Comparison of ENCODE assay signal across 20 cellular contexts in the genomic region with DNA sequence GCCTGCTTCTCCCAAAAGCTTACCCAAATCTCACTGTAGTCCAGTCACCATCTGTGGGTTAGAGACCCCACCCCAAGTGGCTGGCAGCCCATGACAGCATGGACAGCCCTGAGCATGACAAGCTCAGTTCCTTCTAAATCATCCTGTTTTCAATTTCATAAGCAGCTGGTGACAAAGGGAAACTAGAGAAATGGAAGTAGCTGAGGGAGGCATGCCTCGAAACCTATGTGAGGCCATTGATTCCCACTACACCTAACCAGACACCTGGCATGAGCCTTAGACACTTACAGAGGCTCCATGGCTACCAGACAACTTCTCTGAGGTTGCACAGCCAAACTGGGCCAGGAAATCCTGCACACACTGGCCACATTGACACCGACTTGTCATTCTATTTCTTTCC. TPM values are rescaled to one million over a fixed set of nuclear protein-coding genes. Genes with fewer than 3 reads are reported as not detected.
DNase-seq lines count a peak whose midpoint lies in the region; ATAC-seq, FAIRE-seq and TF ChIP-seq lines count a peak whose summit lies in the region.
"Had no signal": no experiment of that assay in that cellular context is flagged by ENCODE, and none has a peak within 500 bp of the region (broad histone marks: within the 10 kb centered on the region; RNA-seq: fewer than 3 reads in every experiment).

No MANE protein-coding gene starts in this region.

- POLR2A ChIA-PET in GM12878 (lab: Charles Lee) (interaction anchor here (0.6 kb wide), 1 partner anchor 228 kb away, joined by 4 read pairs; no protein-coding TSS in a partner anchor), PC-3 (lab: Charles Lee; ENCODE audit: unreplicated experiment) (no interaction called here)

- H3K4me3 ChIP-seq in GM12878 (no peak overlapping the region), PC-3 (ENCODE audit: low read length) (no peak overlapping the region)
- H3K4me3 ChIP-seq: K562, left ventricle myocardium inferior, vagina had no signal

- TF ChIP-seq RAD21 in GM12878 (IDR thresholded peaks at IDR 0.05; ENCODE audit: insufficient read depth, low read depth, low read length): no peak

- BruUV-seq in GM12878 (replicated peaks; lab: Mats Ljungman, UMichigan) (TSS peak; percentile 37), PC-3 (replicated peaks; lab: Mats Ljungman, UMichigan) (no TSS peak)

- CTCF ChIA-PET in GM12878 (lab: Yijun Ruan, JAX): no interaction called here
- CTCF ChIA-PET in PC-3 (lab: Charles Lee): no interaction called here

- SMC1A ChIA-PET in GM12878 (lab: Charles Lee; ENCODE audit: uncharacterized antibody, unreplicated experiment): interaction anchor here (1.5 kb wide), 1 partner anchor 136 kb away, joined by 3 read pairs; no protein-coding TSS in a partner anchor

- TF ChIP-seq CTCF in GM12878 (IDR thresholded peaks at IDR 0.05 in 2 of 3, conservative IDR thresholded peaks at IDR 0.05 in 1 of 3; ENCODE audit: control insufficient read depth in 2 of 3, extremely low read depth in 1 of 3, insufficient read depth in 1 of 3, low read depth in 3 of 3, low read length in 3 of 3) (no peak), PC-3 (conservative IDR thresholded peaks at IDR 0.05; ENCODE audit: low read depth, low read length) (no peak)

- H3K9me3 ChIP-seq in GM12878 (replicated peaks; ENCODE audit: control insufficient read depth, insufficient read depth, low read length): no peaks in the 10 kb centered on the region
- no peaks in the 10 kb centered on the region for H3K9me3 ChIP-seq in PC-3 (ENCODE audit: low read length)
- H3K9me3 ChIP-seq: BE2C, left ventricle myocardium inferior, vagina had no signal

- H2AFZ ChIP-seq in GM12878 (ENCODE audit: control insufficient read depth, low read depth, low read length) (no peak overlapping the region), PC-3 (ENCODE audit: low read length) (no peak overlapping the region)

- intact Hi-C loops in GM12878 (cut with micrococcal nuclease; ENCODE audit: unreplicated experiment) (no loop called here), PC-3 (cut with micrococcal nuclease) (no loop called here)

- WGBS in GM12878 (ENCODE audit: insufficient coverage, insufficient replicate concordance, low lambda C conversion rate, missing lambda C conversion rate): 36% methylated on average over 2 of the region's 2 CpGs

- TF ChIP-seq POLR2A in GM18505 (IDR thresholded peaks at IDR 0.05; ENCODE audit: borderline replicate concordance, extremely low read depth, insufficient read depth, insufficient read length) (no peak), GM12878 (IDR thresholded peaks at IDR 0.05; ENCODE audit: low read depth, low read length) (no peak)

- H3K9me2 ChIP-seq in PC-3 (replicated peaks; ENCODE audit: low read length): no peaks in the 10 kb centered on the region

- TF ChIP-seq EP300 in GM12878 (IDR thresholded peaks at IDR 0.05; ENCODE audit: borderline replicate concordance in 1 of 2, control insufficient read depth in 1 of 2, low read depth in 2 of 2, low read length in 2 of 2): no peak

- H3K79me2 ChIP-seq in GM12878 (ENCODE audit: control insufficient read depth, insufficient read depth, low read length): peaks cover 10% of the 10 kb centered on the region
- H3K79me2 ChIP-seq in PC-3 (ENCODE audit: low read length): no peaks in the 10 kb centered on the region

- H3K27ac ChIP-seq in GM12878 (ENCODE audit: control insufficient read depth, insufficient read depth): peak overlapping the region; percentile 78
- no peak overlapping the region for H3K27ac ChIP-seq in PC-3 (ENCODE audit: low read length)
- H3K27ac ChIP-seq: left ventricle myocardium inferior, vagina had no signal

- ATAC-seq in GM18505 (IDR thresholded peaks at IDR 0.05; ENCODE audit: unreplicated experiment): peak; percentile 42
- ATAC-seq in GM21515 (IDR thresholded peaks at IDR 0.05; ENCODE audit: unreplicated experiment): peak; percentile 57
- peak; percentile 54 for ATAC-seq in HG03039 (IDR thresholded peaks at IDR 0.05; ENCODE audit: unreplicated experiment)
- ATAC-seq in GM12878: peak; percentile 64
- ATAC-seq in HG03135 (IDR thresholded peaks at IDR 0.05; ENCODE audit: unreplicated experiment): no peak
- no peak for ATAC-seq in PC-3
- ATAC-seq: K562, natural killer cell had no signal

- no peak for FAIRE-seq in GM12878 (lab: Jason Lieb, UNC)
- FAIRE-seq: GM18507, H1, K562 had no signal

- RAD21 ChIA-PET in GM12878 (lab: Charles Lee; ENCODE audit: unreplicated experiment): no interaction called here

- 0 out of 2 replicates have a peak overlapping the region, but pooled peaks have one; percentile 10 for H3K4me2 ChIP-seq in GM12878 (ENCODE audit: control insufficient read depth, insufficient read depth)
- H3K4me2 ChIP-seq in PC-3 (ENCODE audit: low read length): no peak overlapping the region

- H3K9ac ChIP-seq in GM12878 (ENCODE audit: control insufficient read depth, insufficient read depth, low read length) (no peak overlapping the region), PC-3 (ENCODE audit: low read length) (no peak overlapping the region)

- H4K20me1 ChIP-seq in GM12878 (ENCODE audit: control insufficient read depth, insufficient read depth): no peaks in the 10 kb centered on the region
- peaks cover 5% of the 10 kb centered on the region; the same call in 1 of the 2 replicates for H4K20me1 ChIP-seq in PC-3 (ENCODE audit: low read length)

- in situ Hi-C loops in GM12878 (cut with MboI): no loop called here

- H3K27me3 ChIP-seq in GM12878 (replicated peaks in 1 of 2; ENCODE audit: control insufficient read depth in 2 of 2, insufficient read depth in 2 of 2, low read length in 1 of 2) (no peaks in the 10 kb centered on the region), PC-3 (ENCODE audit: low read length) (no peaks in the 10 kb centered on the region)
- H3K27me3 ChIP-seq: BE2C, vagina had no signal

- H3K36me3 ChIP-seq in GM12878 (ENCODE audit: control insufficient read depth in 2 of 2, insufficient read depth in 2 of 2, low read length in 1 of 2): peaks cover 12 to 18% of the 10 kb centered on the region in 2 experiments
- H3K36me3 ChIP-seq in PC-3 (ENCODE audit: low read depth, low read length): no peaks in the 10 kb centered on the region
- H3K36me3 ChIP-seq: left ventricle myocardium inferior, vagina had no signal

- H3F3A ChIP-seq in PC-3 (ENCODE audit: low read length, unreplicated experiment): no peaks in the 10 kb centered on the region

- no peak for DNase-seq in GM12878 (ENCODE audit: low read depth, low spot score)
- DNase-seq in activated CD4-positive, CD25-positive, alpha-beta regulatory T cell (lab: John Stamatoyannopoulos, UW): no peak
- DNase-seq in PC-3: no peak
- DNase-seq in NCI-H2029 (lab: John Stamatoyannopoulos, UW): no peak
- DNase-seq: activated CD4-positive, alpha-beta T cell treated with anti-CD3 and anti-CD28 coated beads, Interleukin-2, amount 50 U/mL, for 4 hours; activated effector memory CD4-positive, alpha-beta T cell treated with Interleukin-2 at 50 U/mL for 16 hours; BE2C; left ventricle myocardium inferior; natural killer cell; NCI-H1694; stimulated activated CD4-positive, alpha-beta T cell treated with anti-CD3 and anti-CD28 coated beads, Interleukin-4, amount 100 ng/mL, for 24 hours; stimulated activated naive CD4-positive, alpha-beta T cell had no signal

- H3K4me1 ChIP-seq in GM12878 (ENCODE audit: control insufficient read depth, insufficient read depth, low read length): peaks cover 21% of the 10 kb centered on the region
- peaks cover 18% of the 10 kb centered on the region for H3K4me1 ChIP-seq in PC-3 (ENCODE audit: insufficient read depth, low read length)
- H3K4me1 ChIP-seq: vagina had no signal

TF ChIP-seq in GM12878, 131 proteins besides CTCF, POLR2A, EP300 and RAD21:
- no peak for TF ChIP-seq YY1 (IDR thresholded peaks at IDR 0.05; ENCODE audit: low read depth, low read length)
- TF ChIP-seq TCF12 (IDR thresholded peaks at IDR 0.05; ENCODE audit: low read depth, low read length): 0 out of 2 replicates have a peak, but pooled peaks have one; percentile 44
- TF ChIP-seq EED (IDR thresholded peaks at IDR 0.05; ENCODE audit: low read depth): peak; percentile 50
- no peak for TF ChIP-seq ATF2 (IDR thresholded peaks at IDR 0.05; ENCODE audit: low read length)

RNA-seq across cellular contexts. Expression of gene ABCC4, which starts 56.2 kb away (rescaled TPM):
- total RNA-seq in GM12878 (2013; cell fraction: nucleolus; rRNA removed): 273 and 306 TPM in 2 replicates
- 28.1 and 37.8 TPM in 2 replicates for total RNA-seq in GM12878 (2014; rRNA removed)
- 34.7 and 37.8 TPM in 2 replicates for total RNA-seq in GM12878 (2014; rRNA removed; fragmentation: Illumina TruSeq; extraction: Trizol)
- 35.6 and 36.4 TPM in 2 replicates for total RNA-seq in GM12878 (2021)
- 8.8 TPM for polyA plus RNA-seq in GM12878 (2011; ENCODE audit: low read depth)
- 44.4 and 58.5 TPM in 2 replicates for polyA plus RNA-seq in GM12878 (2011; rRNA removed)
- 21.1 and 22.0 TPM in 2 replicates for polyA plus RNA-seq in GM12878 (2011; cell fraction: cytosol; rRNA removed)
- 30.5 and 31.4 TPM in 2 replicates for polyA plus RNA-seq in GM12878 (2011; cell fraction: nucleus; rRNA removed)
- polyA plus RNA-seq in GM12878 (2012): 11.4 and 12.6 TPM in 2 replicates
- 28.3 and 30.3 TPM in 2 replicates for polyA plus RNA-seq in GM12878 (2014; fragmentation: Illumina TruSeq; extraction: Trizol)
- 1 to 10 TPM; 7.2 to 8.0 TPM for polyA plus RNA-seq in GM12878 (2014; fragmentation: Nextera tagmentation; extraction: Ambion mirVana)
- 16.5 and 20.0 TPM in 2 replicates for polyA plus RNA-seq in GM12878 (2014; rRNA removed)
- 10 to 100 TPM; 18.3 to 19.3 TPM for polyA plus RNA-seq in GM12878 (2016; fragmentation: Nextera tagmentation; extraction: Ambion mirVana)
- polyA minus RNA-seq in GM12878 (2011; rRNA and poly(A)+ RNA removed): 127 and 164 TPM in 2 replicates
- 26.5 and 28.6 TPM in 2 replicates for polyA minus RNA-seq in GM12878 (2011; cell fraction: cytosol; rRNA and poly(A)+ RNA removed)
- 73.5 and 115 TPM in 2 replicates for polyA minus RNA-seq in GM12878 (2011; cell fraction: nucleus; rRNA and poly(A)+ RNA removed)
- total RNA-seq in PC-3 (2014; rRNA removed): 17.7 and 18.9 TPM in 2 replicates

Comparison
In these comparisons a context has a peak if more than half of its experiments do, and no peak if none do; other contexts are left out.
1. ATAC-seq: peak in GM18505 (single experiment), GM21515 (single experiment), HG03039 (single experiment) and GM12878 (single experiment); none in HG03135 (single experiment) and PC-3 (single experiment).